In genomic region chrX:149836728-149837127, GRCh38 we compare ENCODE assay signal across 5 cellular contexts. TPM values are rescaled to one million over a fixed set of nuclear protein-coding genes. Genes with fewer than 3 reads are reported as not detected.
"Had no signal": no experiment of that assay in that cellular context is flagged by ENCODE, and none has a peak within 500 bp of the region (broad histone marks: within the 10 kb centered on the region; RNA-seq: fewer than 3 reads in every experiment).

No MANE protein-coding gene starts in this region.

RNA-seq across cellular contexts. Expression of gene MAGEA8, which starts 44.3 kb away (rescaled TPM):
- total RNA-seq: HepG2, IMR-90, M059J, Right ventricle myocardium superior, SJSA1 had no signal
- polyA plus RNA-seq: HepG2, IMR-90 had no signal

RNA-seq across cellular contexts. Expression of gene MAGEA9, which starts 55.0 kb away (rescaled TPM):
- total RNA-seq: IMR-90, M059J, Right ventricle myocardium superior, SJSA1 had no signal
- polyA plus RNA-seq: HepG2, IMR-90 had no signal
